Comparison of ENCODE assay signal across 16 cellular contexts in genomic region chr2:1778566-1778965, GRCh38. TPM values are rescaled to one million over a fixed set of nuclear protein-coding genes. Genes with fewer than 3 reads are reported as not detected.
DNase-seq lines count a peak whose midpoint lies in the region; ATAC-seq and TF ChIP-seq lines count a peak whose summit lies in the region.
"Had no signal": no experiment of that assay in that cellular context is flagged by ENCODE, and none has a peak within 500 bp of the region (broad histone marks: within the 10 kb centered on the region; RNA-seq: fewer than 3 reads in every experiment).

No MANE protein-coding gene starts in this region.

- H3K4me3 Mint-ChIP-seq in WTC11 = no peak overlapping the region
- H3K4me3 Mint-ChIP-seq: CD8-positive, alpha-beta T cell; HFFc6 had no signal

- peak overlapping the region; percentile 47 for H3K27ac ChIP-seq in BLaER1
- peak overlapping the region in 2 of 11 experiments; percentile 22 to 35; a peak in 3 of 22 replicates for H3K27ac ChIP-seq in BLaER1 treated with 17β-estradiol and CSF1 and Interleukin-3, amounts not matched to agents 10 nM and 100 nM
- H3K27ac ChIP-seq in suprapubic skin = no peak overlapping the region
- no peak overlapping the region for H3K27ac ChIP-seq in A673 (ENCODE audit: low read depth, low read length, poor library complexity, severe bottlenecking)

- TF ChIP-seq CTCF in suprapubic skin (IDR thresholded peaks at IDR 0.05) (no peak), A673 (conservative IDR thresholded peaks at IDR 0.05; ENCODE audit: low read depth, low read length) (no peak), WTC11 (IDR thresholded peaks at IDR 0.05) (no peak)

- H3K4me3 ChIP-seq in BLaER1 (no peak overlapping the region), suprapubic skin (no peak overlapping the region), A673 (ENCODE audit: low read depth, low read length, poor library complexity, severe bottlenecking) (no peak overlapping the region)
- no peak overlapping the region for H3K4me3 ChIP-seq in BLaER1 treated with 17β-estradiol and CSF1 and Interleukin-3, amounts not matched to agents 10 nM and 100 nM
- H3K4me3 ChIP-seq: GM12878 had no signal

- intact Hi-C loops in A673 (cut with micrococcal nuclease; ENCODE audit: unreplicated experiment) = no loop called here

- TF ChIP-seq POLR2A in suprapubic skin (IDR thresholded peaks at IDR 0.05) = no peak

- no peak for ATAC-seq in WTC11
- ATAC-seq: CD8-positive, alpha-beta T cell; GM12878; HCT116 had no signal

- POLR2A ChIA-PET in A673 (lab: Charles Lee; ENCODE audit: low non-redundant PET) (no interaction called here), WTC11 (lab: Charles Lee) (no interaction called here)

- no peak for TF ChIP-seq EP300 in suprapubic skin (IDR thresholded peaks at IDR 0.05)

- peak overlapping the region; percentile 69 for H3K4me2 ChIP-seq in BLaER1
- peak overlapping the region; percentile 21 to 74 (median 55); a peak in 21 of 22 replicates for H3K4me2 ChIP-seq in BLaER1 treated with 17β-estradiol and CSF1 and Interleukin-3, amounts not matched to agents 10 nM and 100 nM

- no peaks in the 10 kb centered on the region for H3K9me3 Mint-ChIP-seq in WTC11
- H3K9me3 Mint-ChIP-seq: CD8-positive, alpha-beta T cell; HFFc6 had no signal

- H3K9me3 ChIP-seq in BLaER1 = no peaks in the 10 kb centered on the region
- no peaks in the 10 kb centered on the region for H3K9me3 ChIP-seq in BLaER1 treated with 17β-estradiol and CSF1 and Interleukin-3, amounts not matched to agents 10 nM and 100 nM (replicated peaks in 1 of 11)
- no peaks in the 10 kb centered on the region for H3K9me3 ChIP-seq in suprapubic skin
- H3K9me3 ChIP-seq in A673 (ENCODE audit: low read depth, low read length, poor library complexity, severe bottlenecking) = no peaks in the 10 kb centered on the region

- H3K9ac ChIP-seq in BLaER1 = peak overlapping the region; percentile 30; the same call in 1 of the 2 replicates
- H3K9ac ChIP-seq in BLaER1 treated with 17β-estradiol and CSF1 and Interleukin-3, amounts not matched to agents 10 nM and 100 nM = peak overlapping the region in 4 of 11 experiments; percentile 2 to 34 (median 22); a peak in 3 of 22 replicates

- H3K27me3 ChIP-seq in BLaER1 (no peaks in the 10 kb centered on the region), suprapubic skin (peaks cover 12% of the 10 kb centered on the region), A673 (replicated peaks; ENCODE audit: insufficient read depth, low read depth, low read length, poor library complexity) (no peaks in the 10 kb centered on the region)
- peaks cover 0 to 3% (median 0%) of the 10 kb centered on the region in 11 experiments; a peak in 4 of 22 replicates for H3K27me3 ChIP-seq in BLaER1 treated with 17β-estradiol and CSF1 and Interleukin-3, amounts not matched to agents 10 nM and 100 nM

- H3K36me3 Mint-ChIP-seq in WTC11 = no peaks in the 10 kb centered on the region
- H3K36me3 Mint-ChIP-seq: CD8-positive, alpha-beta T cell had no signal

- CTCF ChIA-PET in A673 (lab: Charles Lee) (no interaction called here), WTC11 (lab: Charles Lee) (interaction anchor here (0.8 to 1.7 kb wide), 6 partner anchors 9 to 228 kb away, joined by 3 to 7 read pairs (median 4); no protein-coding TSS in a partner anchor)

- 81% methylated on average over 4 of the region's 4 CpGs for WGBS in suprapubic skin

- H3K27ac Mint-ChIP-seq in WTC11 = no peak overlapping the region
- H3K27ac Mint-ChIP-seq: CD8-positive, alpha-beta T cell; HFFc6 had no signal

- H3K4me1 Mint-ChIP-seq in WTC11 = peaks cover 13% of the 10 kb centered on the region

- peak; percentile 35 for DNase-seq in mesenteric fat pad (ENCODE audit: low spot score)
- peak; percentile 9 to 29 for DNase-seq in suprapubic skin (ENCODE audit: low spot score in 2 of 2)
- DNase-seq in A673 (ENCODE audit: low spot score) = no peak
- DNase-seq in WTC11 (ENCODE audit: low spot score) = no peak
- DNase-seq: AML-193, Calu3, DMS79 treated with DMSO at 0.1 percent for 48 hours, GOT3, H7, HFFc6, IMR-90 had no signal

- H3K4me1 ChIP-seq in BLaER1 (peaks cover 65% of the 10 kb centered on the region), suprapubic skin (no peaks in the 10 kb centered on the region), A673 (ENCODE audit: insufficient read depth, low read length, poor library complexity, severe bottlenecking) (no peaks in the 10 kb centered on the region)
- H3K4me1 ChIP-seq in BLaER1 treated with 17β-estradiol and CSF1 and Interleukin-3, amounts not matched to agents 10 nM and 100 nM = peaks cover 33 to 65% (median 63%) of the 10 kb centered on the region in 10 experiments

- no peaks in the 10 kb centered on the region for H4K20me1 ChIP-seq in BLaER1
- no peaks in the 10 kb centered on the region for H4K20me1 ChIP-seq in BLaER1 treated with 17β-estradiol and CSF1 and Interleukin-3, amounts not matched to agents 10 nM and 100 nM

- no peaks in the 10 kb centered on the region for H3K36me3 ChIP-seq in BLaER1
- H3K36me3 ChIP-seq in BLaER1 treated with 17β-estradiol and CSF1 and Interleukin-3, amounts not matched to agents 10 nM and 100 nM = no peaks in the 10 kb centered on the region
- no peaks in the 10 kb centered on the region for H3K36me3 ChIP-seq in suprapubic skin
- no peaks in the 10 kb centered on the region for H3K36me3 ChIP-seq in A673 (ENCODE audit: insufficient read depth, low read length, poor library complexity, severe bottlenecking)

- no peaks in the 10 kb centered on the region for H3K27me3 Mint-ChIP-seq in WTC11 (ENCODE audit: low read depth)

- BruUV-seq in A673 (replicated peaks; lab: Mats Ljungman, UMichigan) = no TSS peak

TF ChIP-seq in WTC11, 78 proteins besides CTCF, POLR2A, EP300 and RAD21:
- TF ChIP-seq ARID4B (CRISPR knock-in tag; IDR thresholded peaks at IDR 0.05; ENCODE audit: borderline replicate concordance) (no peak), ATF2 (CRISPR knock-in tag; IDR thresholded peaks at IDR 0.05; ENCODE audit: borderline replicate concordance, low read depth) (no peak), TEAD4 (CRISPR knock-in tag; IDR thresholded peaks at IDR 0.05) (no peak), CBFB (CRISPR knock-in tag; IDR thresholded peaks at IDR 0.05; ENCODE audit: low read depth) (no peak), USF1 (CRISPR knock-in tag; IDR thresholded peaks at IDR 0.05) (no peak)

RNA-seq across cellular contexts. Expression of gene PXDN, which starts 34.3 kb away (rescaled TPM):
- 228 TPM for total RNA-seq in mesenteric fat pad
- 1 to 10 TPM; 7.0 to 9.5 (median 9.4) TPM for total RNA-seq in suprapubic skin
- 162 and 175 TPM in 2 replicates for total RNA-seq in A673 (2021)
- total RNA-seq in WTC11 (2021) = 146 to 166 TPM (median 157 TPM) in 3 replicates
- total RNA-seq: Calu3 had no signal

Comparison
In these comparisons a context has a peak if more than half of its experiments do, and no peak if none do; other contexts are left out.
1. DNase-seq: peak in mesenteric fat pad (single experiment) and suprapubic skin (2 of 2); none in A673 (single experiment) and WTC11 (single experiment).
2. RNA of gene PXDN, which starts 34.3 kb away (total RNA-seq): 228 TPM in mesenteric fat pad (single experiment), 162 to 175 TPM in A673 and 146 to 166 TPM in WTC11; 7.0 to 9.5 TPM in suprapubic skin; every median in the first group is over 10 times any median in the second.